Comparison of ENCODE assay signal across 2 cellular contexts in genomic region chr4:87989765-87990164, GRCh38.
TF ChIP-seq lines count a peak whose summit lies in the region.

No MANE protein-coding gene starts in this region.

TF ChIP-seq in HepG2, 621 proteins besides CTCF, POLR2A, EP300 and RAD21:
- TF ChIP-seq PLRG1 (conservative IDR thresholded peaks at IDR 0.05) (no peak), ATF7 (IDR thresholded peaks at IDR 0.05) (peak; percentile 78), ATF7 (CRISPR knock-in tag; IDR thresholded peaks at IDR 0.05) (no peak), CREB1 (IDR thresholded peaks at IDR 0.05) (peak; percentile 61), CREB1 (CRISPR knock-in tag; IDR thresholded peaks at IDR 0.05) (no peak), DPF2 (CRISPR knock-in tag; IDR thresholded peaks at IDR 0.05; ENCODE audit: borderline replicate concordance, low read depth) (no peak), BRF2 (CRISPR knock-in tag; IDR thresholded peaks at IDR 0.05) (no peak), ZNF256 (CRISPR knock-in tag; conservative IDR thresholded peaks at IDR 0.05) (no peak), SKIL (CRISPR knock-in tag; IDR thresholded peaks at IDR 0.05; ENCODE audit: borderline replicate concordance) (no peak)
- TF ChIP-seq, protein P1, sequence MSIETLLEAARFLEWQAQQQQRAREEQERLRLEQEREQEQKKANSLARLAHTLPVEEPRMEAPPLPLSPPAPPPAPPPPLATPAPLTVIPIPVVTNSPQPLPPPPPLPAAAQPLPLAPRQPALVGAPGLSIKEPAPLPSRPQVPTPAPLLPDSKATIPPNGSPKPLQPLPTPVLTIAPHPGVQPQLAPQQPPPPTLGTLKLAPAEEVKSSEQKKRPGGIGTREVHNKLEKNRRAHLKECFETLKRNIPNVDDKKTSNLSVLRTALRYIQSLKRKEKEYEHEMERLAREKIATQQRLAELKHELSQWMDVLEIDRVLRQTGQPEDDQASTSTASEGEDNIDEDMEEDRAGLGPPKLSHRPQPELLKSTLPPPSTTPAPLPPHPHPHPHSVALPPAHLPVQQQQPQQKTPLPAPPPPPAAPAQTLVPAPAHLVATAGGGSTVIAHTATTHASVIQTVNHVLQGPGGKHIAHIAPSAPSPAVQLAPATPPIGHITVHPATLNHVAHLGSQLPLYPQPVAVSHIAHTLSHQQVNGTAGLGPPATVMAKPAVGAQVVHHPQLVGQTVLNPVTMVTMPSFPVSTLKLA (IDR thresholded peaks at IDR 0.05): peak; percentile 53
TF ChIP-seq in HepG2: peak in this region for 3.

TF ChIP-seq in endothelial cell of umbilical vein, 7 proteins besides CTCF, POLR2A, EP300 and RAD21:
- TF ChIP-seq MYC (IDR thresholded peaks at IDR 0.05; ENCODE audit: low read depth, low read length) (no peak), JUN (IDR thresholded peaks at IDR 0.05; ENCODE audit: borderline replicate concordance, insufficient read depth, insufficient read length, low read depth) (peak; percentile 9), POLR2AphosphoS5 (IDR thresholded peaks at IDR 0.05; ENCODE audit: insufficient read depth, low read depth, low read length) (no peak)
